8 cellular contexts compared by ENCODE assay signal in the genomic region with DNA sequence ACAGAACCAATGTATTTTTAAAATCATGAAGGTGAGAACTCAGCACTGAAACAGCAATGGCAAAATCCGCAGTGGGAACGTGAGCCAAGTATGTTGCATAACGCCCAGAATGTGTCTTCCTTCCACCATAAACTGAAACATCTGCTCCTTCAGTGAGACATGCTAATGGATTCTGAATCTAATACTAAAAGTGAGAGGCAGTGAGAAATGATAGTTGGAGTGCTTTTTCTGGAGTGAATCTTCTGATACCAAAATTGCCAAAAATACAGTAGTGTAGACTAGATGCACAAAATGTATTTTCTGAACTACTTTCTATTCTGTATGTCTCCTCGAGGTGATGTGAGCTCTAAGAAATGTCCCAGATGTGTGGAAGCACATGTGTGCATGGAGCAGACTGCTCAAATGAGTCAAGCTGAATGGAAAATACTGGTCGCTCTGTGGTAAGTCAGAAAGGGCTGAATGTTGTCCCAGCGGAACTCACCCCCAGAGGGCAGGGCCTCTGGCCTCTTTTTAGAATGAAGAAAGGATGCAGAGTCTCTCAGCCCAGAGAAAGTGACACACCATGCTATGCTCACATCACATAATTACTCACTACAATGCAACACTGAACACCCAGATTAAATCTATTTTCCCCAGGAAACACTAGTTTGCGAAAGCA.
DNase-seq lines count a peak whose midpoint lies in the region; ATAC-seq and TF ChIP-seq lines count a peak whose summit lies in the region.

No MANE protein-coding gene starts in this region.

- H2AK9ac ChIP-seq in IMR-90 (replicated peaks; ENCODE audit: low read depth, low read length, poor library complexity), result no peak overlapping the region

- peaks cover 24% of the 10 kb centered on the region for H3K9me1 ChIP-seq in IMR-90 (ENCODE audit: insufficient read depth, low read length)

- H3K9ac ChIP-seq in IMR-90 (ENCODE audit: low read depth, low read length), result no peak overlapping the region

- 0 out of 2 replicates have a peak overlapping the region, but pooled peaks have one; percentile 10 for H3K56ac ChIP-seq in IMR-90 (ENCODE audit: extremely low read depth, insufficient read depth, low read length)

- TF ChIP-seq CTCF in IMR-90 (conservative IDR thresholded peaks at IDR 0.05; ENCODE audit: low read depth, low read length), result no peak

- CTCF ChIA-PET in IMR-90 (lab: Yijun Ruan, JAX), result no interaction called here

- DNase-seq in IMR-90 (peak; percentile 90), kidney tubule cell (ENCODE audit: low spot score) (peak; percentile 36), DMS79 (lab: John Stamatoyannopoulos, UW) (no peak), NCI-H187 treated with DMSO at 0.1 percent for 48 hours (lab: John Stamatoyannopoulos, UW) (no peak)
- DNase-seq in activated naive CD4-positive, alpha-beta T cell treated with anti-CD3 and anti-CD28 coated beads, Interleukin-2, amount 50 U/mL, for 16 hours, result peak; percentile 64
- DNase-seq in stimulated activated CD8-positive, alpha-beta memory T cell treated with anti-CD3 and anti-CD28 coated beads, Interleukin-7, amount 100 ng/mL, for 24 hours (ENCODE audit: low read depth), result peak; percentile 9

- dilution Hi-C loops in IMR-90 (cut with HindIII; ENCODE audit: low sequenced_read_pairs, unreplicated experiment), result no loop called here

- H2BK15ac ChIP-seq in IMR-90 (ENCODE audit: low read depth, low read length), result no peak overlapping the region

- H3K14ac ChIP-seq in IMR-90 (replicated peaks; ENCODE audit: low read depth, low read length), result peak overlapping the region; percentile 2; the same call in 1 of the 2 replicates

- H2BK20ac ChIP-seq in IMR-90 (ENCODE audit: low read depth, low read length), result peak overlapping the region; percentile 30; the same call in 1 of the 2 replicates

- peak overlapping the region; percentile 47; the same call in 1 of the 2 replicates for H4K91ac ChIP-seq in IMR-90 (ENCODE audit: insufficient read depth, low read depth, low read length)

- no peak overlapping the region for H2AK5ac ChIP-seq in IMR-90 (ENCODE audit: low read depth, low read length)

- no peak; the same call in 1 of the 2 replicates for TF ChIP-seq RAD21 in IMR-90 (IDR thresholded peaks at IDR 0.05; ENCODE audit: low read length)

- peak overlapping the region; percentile 4; the same call in 1 of the 2 replicates for H3K4me3 ChIP-seq in IMR-90 (ENCODE audit: insufficient read depth, low read depth, low read length)

- H3K18ac ChIP-seq in IMR-90 (ENCODE audit: low read depth, low read length), result peak overlapping the region; percentile 50; the same call in 1 of the 2 replicates

- POLR2A ChIA-PET in IMR-90 (lab: Charles Lee; ENCODE audit: unreplicated experiment), result no interaction called here

- H3K27me3 ChIP-seq in IMR-90 (ENCODE audit: control insufficient read depth, insufficient read depth, low read length), result no peaks in the 10 kb centered on the region

- peaks cover 7% of the 10 kb centered on the region; the same call in 1 of the 2 replicates for H4K20me1 ChIP-seq in IMR-90 (ENCODE audit: insufficient read depth, low read length)

- no peaks in the 10 kb centered on the region for H3K36me3 ChIP-seq in IMR-90 (ENCODE audit: control insufficient read depth, insufficient read depth, low read length)

- peak overlapping the region; percentile 61 for H3K4me2 ChIP-seq in IMR-90 (ENCODE audit: low read depth, low read length)

- in situ Hi-C loops in IMR-90 (cut with MboI; ENCODE audit: low sequenced_read_pairs), result no loop called here

- intact Hi-C loops in IMR-90 (cut with micrococcal nuclease), result loop anchor here (1.0 to 5.0 kb wide), 4 partner anchors 41 to 143 kb away; no protein-coding TSS in a partner anchor

- WGBS in IMR-90 (ENCODE audit: extremely low coverage in 2 of 2, insufficient read length in 1 of 2), 2 experiments, result no CpG with 5 or more reads among the region's 7 CpGs

- H4K5ac ChIP-seq in IMR-90 (ENCODE audit: low read depth, low read length), result no peak overlapping the region

- H4K8ac ChIP-seq in IMR-90 (ENCODE audit: low read depth in 2 of 2, low read length in 2 of 2), result 0 out of 4 replicates have a peak overlapping the region, but pooled peaks of 1 of the 2 experiments have one; percentile 1

- H3K79me1 ChIP-seq in IMR-90 (ENCODE audit: low read depth in 1 of 2, low read length in 2 of 2), result peaks cover 22 to 76% of the 10 kb centered on the region in 2 experiments

- peak overlapping the region; percentile 33; the same call in 1 of the 2 replicates for H3K4ac ChIP-seq in IMR-90 (ENCODE audit: low read depth, low read length)

- H3K4me1 ChIP-seq in IMR-90 (ENCODE audit: control insufficient read depth, insufficient read depth, low read length), result peaks cover 28% of the 10 kb centered on the region

- 0 out of 2 replicates have a peak overlapping the region, but pooled peaks have one; percentile 2 for H3K23ac ChIP-seq in IMR-90 (ENCODE audit: low read depth, low read length)

- ATAC-seq in IMR-90 (ENCODE audit: low read depth) (peak; percentile 60), GM18511 (IDR thresholded peaks at IDR 0.05; ENCODE audit: unreplicated experiment) (no peak), HG02852 (IDR thresholded peaks at IDR 0.05; ENCODE audit: unreplicated experiment) (no peak)

- peak overlapping the region; percentile 41 for H2BK120ac ChIP-seq in IMR-90 (ENCODE audit: low read depth, low read length)

- peak overlapping the region; percentile 17 for H2AFZ ChIP-seq in IMR-90 (replicated peaks; ENCODE audit: low read length, poor library complexity)

- BruUV-seq in IMR-90 (replicated peaks; lab: Mats Ljungman, UMichigan), result no TSS peak

- H3K9me3 ChIP-seq in IMR-90 (ENCODE audit: control insufficient read depth, insufficient read depth, low read length), result no peaks in the 10 kb centered on the region

- peak overlapping the region; percentile 67 for H2BK5ac ChIP-seq in IMR-90 (ENCODE audit: low read depth, low read length, poor library complexity, severe bottlenecking)

- no peak; the same call in none of the 2 replicates for TF ChIP-seq POLR2A in IMR-90 (IDR thresholded peaks at IDR 0.05; ENCODE audit: low read depth, low read length)

- peak overlapping the region; percentile 17; the same call in 1 of the 2 replicates for H3K27ac ChIP-seq in IMR-90 (ENCODE audit: insufficient read depth, low read length)

TF ChIP-seq in IMR-90, 13 proteins besides CTCF, POLR2A, EP300 and RAD21:
- TF ChIP-seq CEBPB (IDR thresholded peaks at IDR 0.05; ENCODE audit: low read depth, low read length), result peak; percentile 98
- TF ChIP-seq RCOR1 (IDR thresholded peaks at IDR 0.05; ENCODE audit: insufficient replicate concordance, low read length), result peak; percentile 13
- no peak for TF ChIP-seq NFE2L2 (IDR thresholded peaks at IDR 0.05; ENCODE audit: low read depth, low read length)
- no peak for TF ChIP-seq MAFK (IDR thresholded peaks at IDR 0.05; ENCODE audit: low read depth, low read length)
- TF ChIP-seq USF2 (IDR thresholded peaks at IDR 0.05; ENCODE audit: low read depth, low read length), result no peak
- no peak for TF ChIP-seq SMC3 (IDR thresholded peaks at IDR 0.05; ENCODE audit: low read depth, low read length)
- no peak for TF ChIP-seq CHD1 (IDR thresholded peaks at IDR 0.05; ENCODE audit: low read depth, low read length)
- TF ChIP-seq MXI1 (IDR thresholded peaks at IDR 0.05; ENCODE audit: borderline replicate concordance, low read depth, low read length), result peak; percentile 76; the same call in 1 of the 2 replicates
- TF ChIP-seq FOS (IDR thresholded peaks at IDR 0.05; ENCODE audit: low read depth, low read length), result peak; percentile 65; the same call in 1 of the 2 replicates
- no peak for TF ChIP-seq RFX5 (IDR thresholded peaks at IDR 0.05; ENCODE audit: low read depth, low read length)
- TF ChIP-seq BHLHE40 (IDR thresholded peaks at IDR 0.05; ENCODE audit: low read depth, low read length), result peak; percentile 88
TF ChIP-seq in IMR-90: peak in this region for 5.

Comparison
In these comparisons a context has a peak if more than half of its experiments do, and no peak if none do; other contexts are left out.
1. DNase-seq: peak in IMR-90 (single experiment), activated naive CD4-positive, alpha-beta T cell treated with anti-CD3 and anti-CD28 coated beads, Interleukin-2, amount 50 U/mL, for 16 hours (single experiment), kidney tubule cell (single experiment) and stimulated activated CD8-positive, alpha-beta memory T cell treated with anti-CD3 and anti-CD28 coated beads, Interleukin-7, amount 100 ng/mL, for 24 hours (single experiment); none in DMS79 (single experiment) and NCI-H187 treated with DMSO at 0.1 percent for 48 hours (single experiment).